In the genomic region with DNA sequence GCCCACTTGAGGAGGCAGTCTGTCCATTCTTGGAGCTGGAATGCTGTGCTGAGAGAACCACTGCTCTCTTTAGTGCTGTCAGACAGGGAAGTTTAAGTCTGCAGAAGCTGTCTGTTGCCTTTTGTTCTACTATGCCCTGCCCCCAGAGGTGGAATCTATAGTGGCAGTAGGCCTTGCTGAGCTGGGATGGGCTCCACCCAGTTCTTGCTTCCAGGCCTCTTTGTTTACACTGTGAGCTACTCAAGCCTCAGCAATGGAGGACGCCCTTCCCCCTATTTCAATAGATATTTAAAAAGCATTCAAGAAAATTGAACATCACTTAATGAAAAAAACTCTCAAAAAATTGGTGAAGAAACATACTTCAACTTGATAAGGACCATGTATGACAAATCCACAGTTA, we compare ENCODE assay signal across 12 cellular contexts.
DNase-seq lines count a peak whose midpoint lies in the region; TF ChIP-seq lines count a peak whose summit lies in the region.
"Had no signal": no experiment of that assay in that cellular context is flagged by ENCODE, and none has a peak within 500 bp of the region (broad histone marks: within the 10 kb centered on the region; RNA-seq: fewer than 3 reads in every experiment).

No MANE protein-coding gene starts in this region.

- H3K9me3 ChIP-seq in colonic mucosa, result no peaks in the 10 kb centered on the region

- H3K27ac ChIP-seq in colonic mucosa, result no peak overlapping the region

- in situ Hi-C loops in KBM-7 (cut with MboI; ENCODE audit: low pct_unique_long_range_greater_than_20kb, low sequenced_read_pairs), result no loop called here

- H3K4me1 Mint-ChIP-seq in neural crest cell, result peaks cover 25% of the 10 kb centered on the region

- DNase-seq in DMS153 (lab: John Stamatoyannopoulos, UW) (peak; percentile 24), DMS153 treated with DMSO at 0.1 percent for 48 hours (lab: John Stamatoyannopoulos, UW; ENCODE audit: unreplicated experiment) (no peak), NCI-H69 (lab: John Stamatoyannopoulos, UW) (peak; percentile 6), colonic mucosa (peak; percentile 57), neural crest cell (ENCODE audit: low read depth, low spot score) (peak; percentile 8), KBM-7 (no peak)
- DNase-seq in effector CD4-positive, alpha-beta T cell, result no peak
- DNase-seq in activated CD4-positive, alpha-beta T cell treated with anti-CD3 and anti-CD28 coated beads for 48 hours, result no peak
- DNase-seq: 8988T; activated CD8-positive, alpha-beta memory T cell treated with anti-CD3 and anti-CD28 coated beads, Interleukin-2, amount 50 U/mL, for 48 hours; DMS79 treated with DMSO at 0.1 percent for 48 hours; naive B cell had no signal

- no peak overlapping the region for H3K27ac Mint-ChIP-seq in neural crest cell (ENCODE audit: unreplicated experiment)
- H3K27ac Mint-ChIP-seq: naive B cell had no signal

- no peaks in the 10 kb centered on the region for H3K27me3 ChIP-seq in colonic mucosa

- intact Hi-C loops in colonic mucosa (cut with DNase I), result no loop called here

- H3K9ac ChIP-seq in colonic mucosa (ENCODE audit: low read depth in 2 of 2, low read length in 2 of 2), result no peak overlapping the region

- H3K4me3 Mint-ChIP-seq in neural crest cell, result no peak overlapping the region
- H3K4me3 Mint-ChIP-seq: naive B cell had no signal

- H3K27me3 Mint-ChIP-seq in neural crest cell (ENCODE audit: low read depth), result no peaks in the 10 kb centered on the region

- peaks cover 21% of the 10 kb centered on the region for H3K9me3 Mint-ChIP-seq in neural crest cell

- H3K4me1 ChIP-seq in colonic mucosa, result no peaks in the 10 kb centered on the region

- no peak overlapping the region for H3K4me3 ChIP-seq in colonic mucosa

- TF ChIP-seq CTCF in colonic mucosa (IDR thresholded peaks at IDR 0.05) (no peak), neural crest cell (conservative IDR thresholded peaks at IDR 0.05) (peak; percentile 29)

- H3K36me3 ChIP-seq in colonic mucosa, result no peaks in the 10 kb centered on the region

- peaks cover 12% of the 10 kb centered on the region for H3K36me3 Mint-ChIP-seq in neural crest cell (ENCODE audit: low read depth)
- H3K36me3 Mint-ChIP-seq: naive B cell had no signal

Comparison
In these comparisons a context has a peak if more than half of its experiments do, and no peak if none do; other contexts are left out.
1. DNase-seq: peak in DMS153 (single experiment), NCI-H69 (single experiment), colonic mucosa (single experiment) and neural crest cell (single experiment); none in DMS153 treated with DMSO at 0.1 percent for 48 hours (single experiment), KBM-7 (single experiment), effector CD4-positive, alpha-beta T cell (single experiment) and activated CD4-positive, alpha-beta T cell treated with anti-CD3 and anti-CD28 coated beads for 48 hours (single experiment).